8 cellular contexts compared by ENCODE assay signal in the genomic region with DNA sequence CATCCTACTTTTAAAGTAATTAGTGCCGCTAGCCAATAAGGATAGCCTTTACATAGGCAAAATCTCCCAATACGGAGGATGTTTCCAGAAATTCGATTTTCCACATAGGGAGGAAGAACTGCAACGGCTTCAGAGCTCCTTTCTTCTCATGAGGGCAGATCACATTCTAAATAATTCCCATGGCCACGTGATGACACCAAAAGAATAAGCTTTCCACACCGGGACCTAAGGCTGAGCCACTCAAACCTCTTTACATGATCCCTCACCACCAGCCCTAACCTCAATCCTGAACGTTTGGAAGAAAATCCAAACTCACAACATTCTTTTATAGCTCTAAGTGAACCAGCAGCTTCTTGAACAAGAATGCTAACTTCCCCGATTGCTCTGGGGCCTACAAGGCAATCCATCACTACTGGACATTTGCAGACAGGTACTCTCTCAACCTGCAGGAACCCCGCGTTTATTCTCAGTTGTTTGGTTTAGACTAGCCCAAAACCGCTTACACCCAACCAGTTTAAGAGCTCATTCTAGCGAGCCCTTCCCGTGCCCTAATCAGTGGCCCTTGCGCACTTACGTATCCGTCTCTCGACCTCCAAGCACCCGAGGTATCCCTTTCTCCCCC. TPM values are rescaled to one million over a fixed set of nuclear protein-coding genes. Genes with fewer than 3 reads are reported as not detected.
A peak's percentile ranks its signal among the peaks of the same experiment; 100 is the strongest.
DNase-seq lines count a peak whose midpoint lies in the region; ATAC-seq and TF ChIP-seq lines count a peak whose summit lies in the region.

No MANE protein-coding gene starts in this region.

- DNase-seq in activated T-cell treated with anti-CD3 and anti-CD28 coated beads, Interleukin-2, amount 50 U/mL, for 24 hours, result no peak
- DNase-seq in activated T-cell treated with anti-CD3 and anti-CD28 coated beads for 4 hours, result no peak
- DNase-seq in NCI-H748 treated with DMSO at 0.1 percent for 48 hours (lab: John Stamatoyannopoulos, UW), result peak; percentile 15
- no peak for DNase-seq in chondrocyte (ENCODE audit: low spot score)
- DNase-seq in mucosa of descending colon, result no peak
- no peak for DNase-seq in NCI-H1436 treated with DMSO at 0.1 percent for 48 hours (lab: John Stamatoyannopoulos, UW)
- DNase-seq in activated CD4-positive, alpha-beta T cell treated with anti-CD3 and anti-CD28 coated beads for 1 hour, result no peak

- peak overlapping the region; percentile 89 for H3K27ac Mint-ChIP-seq in activated T-cell treated with anti-CD3 and anti-CD28 coated beads, Interleukin-2, amount 50 U/mL, for 24 hours
- H3K27ac Mint-ChIP-seq in chondrocyte (ENCODE audit: unreplicated experiment), result peak overlapping the region; percentile 78

- peak overlapping the region; percentile 92 for H3K4me3 Mint-ChIP-seq in activated T-cell treated with anti-CD3 and anti-CD28 coated beads, Interleukin-2, amount 50 U/mL, for 24 hours
- H3K4me3 Mint-ChIP-seq in chondrocyte (ENCODE audit: unreplicated experiment), result peak overlapping the region; percentile 95

- TF ChIP-seq CTCF in chondrocyte (IDR thresholded peaks at IDR 0.05) (no peak), mucosa of descending colon (IDR thresholded peaks at IDR 0.05) (no peak)

- peaks cover 9% of the 10 kb centered on the region for H3K4me1 ChIP-seq in mucosa of descending colon (ENCODE audit: low read depth)

- no peaks in the 10 kb centered on the region for H3K9me3 Mint-ChIP-seq in activated T-cell treated with anti-CD3 and anti-CD28 coated beads, Interleukin-2, amount 50 U/mL, for 24 hours
- no peaks in the 10 kb centered on the region for H3K9me3 Mint-ChIP-seq in chondrocyte (ENCODE audit: low read depth)

- H3K36me3 Mint-ChIP-seq in activated T-cell treated with anti-CD3 and anti-CD28 coated beads, Interleukin-2, amount 50 U/mL, for 24 hours (ENCODE audit: low read depth), result peaks cover 14% of the 10 kb centered on the region
- H3K36me3 Mint-ChIP-seq in chondrocyte (ENCODE audit: low read depth), result peaks cover 2% of the 10 kb centered on the region

- H3K27me3 Mint-ChIP-seq in activated T-cell treated with anti-CD3 and anti-CD28 coated beads, Interleukin-2, amount 50 U/mL, for 24 hours, result no peaks in the 10 kb centered on the region
- no peaks in the 10 kb centered on the region for H3K27me3 Mint-ChIP-seq in chondrocyte (ENCODE audit: low read depth)

- H3K36me3 ChIP-seq in mucosa of descending colon (ENCODE audit: low read depth), result peaks cover 6% of the 10 kb centered on the region

- no peaks in the 10 kb centered on the region for H3K9me3 ChIP-seq in mucosa of descending colon

- peaks cover 52% of the 10 kb centered on the region for H3K4me1 Mint-ChIP-seq in activated T-cell treated with anti-CD3 and anti-CD28 coated beads, Interleukin-2, amount 50 U/mL, for 24 hours (ENCODE audit: low read depth)
- H3K4me1 Mint-ChIP-seq in chondrocyte (ENCODE audit: low read depth), result peaks cover 45% of the 10 kb centered on the region

- intact Hi-C loops in mucosa of descending colon (cut with DNase I, micrococcal nuclease), result loop anchor here in 1 of 2 donors (10.0 kb wide), 1 partner anchor 59 kb away; the partner anchor contains the start of gene IPO8

- ATAC-seq in mucosa of descending colon, result peak; percentile 0
- no peak for ATAC-seq in GM19035 (IDR thresholded peaks at IDR 0.05; ENCODE audit: unreplicated experiment)

- peak overlapping the region; percentile 54 for H3K4me3 ChIP-seq in mucosa of descending colon

RNA-seq across cellular contexts. Expression of gene CAPRIN2, which starts 0.9 kb away (rescaled TPM):
- 23.7 to 28.3 TPM (median 25.3 TPM) in 3 replicates for total RNA-seq in chondrocyte
- 10 to 100 TPM in 2 of 3 donors, 1 to 10 TPM in 1; 7.3 to 21.4 (median 15.2) TPM for total RNA-seq in mucosa of descending colon

RNA-seq across cellular contexts. Expression of gene IPO8, which starts 58.2 kb away (rescaled TPM):
- 33.9 to 45.4 TPM (median 34.0 TPM) in 3 replicates for total RNA-seq in chondrocyte
- 10 to 100 TPM; 62.2 to 72.3 (median 63.7) TPM for total RNA-seq in mucosa of descending colon
